1 cellular context compared by ENCODE assay signal in the genomic region with DNA sequence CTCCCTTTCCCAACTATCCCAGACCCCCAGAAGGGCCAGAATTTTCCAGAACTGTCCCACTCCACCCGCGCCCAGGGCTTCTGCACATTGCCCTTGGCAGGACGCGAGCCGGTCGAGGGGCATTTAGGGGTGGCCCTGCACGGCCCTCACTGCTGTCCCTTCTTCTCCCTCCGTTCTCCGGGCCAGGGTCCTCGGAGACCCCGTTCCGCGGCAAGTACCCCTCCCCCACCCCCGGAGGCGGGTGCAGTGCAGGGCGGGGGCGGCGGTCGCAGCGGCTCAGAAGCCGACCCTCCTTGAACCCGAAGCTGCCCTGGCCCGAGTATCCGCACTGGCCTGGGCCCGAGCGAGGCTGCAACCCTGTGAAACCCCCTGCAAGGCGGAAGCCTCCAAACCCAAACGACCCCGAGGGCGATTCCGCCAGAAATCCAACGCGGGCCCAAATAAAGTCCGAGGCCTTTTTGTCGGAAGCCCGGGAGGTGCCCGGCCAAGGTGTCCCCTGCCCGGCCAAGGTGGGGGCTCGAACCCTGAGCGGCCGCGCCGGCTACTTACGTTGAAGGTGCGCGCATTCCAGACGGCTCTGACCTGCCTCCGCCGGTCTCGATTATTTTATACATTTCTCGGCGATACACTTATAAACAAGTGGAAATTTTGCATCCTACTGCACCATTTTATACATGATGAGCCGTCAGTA.
TF ChIP-seq lines count a peak whose summit lies in the region.

No MANE protein-coding gene starts in this region.

TF ChIP-seq in WTC11, 78 proteins besides CTCF, POLR2A, EP300 and RAD21 (continued from another document):
- TF ChIP-seq, protein P1, sequence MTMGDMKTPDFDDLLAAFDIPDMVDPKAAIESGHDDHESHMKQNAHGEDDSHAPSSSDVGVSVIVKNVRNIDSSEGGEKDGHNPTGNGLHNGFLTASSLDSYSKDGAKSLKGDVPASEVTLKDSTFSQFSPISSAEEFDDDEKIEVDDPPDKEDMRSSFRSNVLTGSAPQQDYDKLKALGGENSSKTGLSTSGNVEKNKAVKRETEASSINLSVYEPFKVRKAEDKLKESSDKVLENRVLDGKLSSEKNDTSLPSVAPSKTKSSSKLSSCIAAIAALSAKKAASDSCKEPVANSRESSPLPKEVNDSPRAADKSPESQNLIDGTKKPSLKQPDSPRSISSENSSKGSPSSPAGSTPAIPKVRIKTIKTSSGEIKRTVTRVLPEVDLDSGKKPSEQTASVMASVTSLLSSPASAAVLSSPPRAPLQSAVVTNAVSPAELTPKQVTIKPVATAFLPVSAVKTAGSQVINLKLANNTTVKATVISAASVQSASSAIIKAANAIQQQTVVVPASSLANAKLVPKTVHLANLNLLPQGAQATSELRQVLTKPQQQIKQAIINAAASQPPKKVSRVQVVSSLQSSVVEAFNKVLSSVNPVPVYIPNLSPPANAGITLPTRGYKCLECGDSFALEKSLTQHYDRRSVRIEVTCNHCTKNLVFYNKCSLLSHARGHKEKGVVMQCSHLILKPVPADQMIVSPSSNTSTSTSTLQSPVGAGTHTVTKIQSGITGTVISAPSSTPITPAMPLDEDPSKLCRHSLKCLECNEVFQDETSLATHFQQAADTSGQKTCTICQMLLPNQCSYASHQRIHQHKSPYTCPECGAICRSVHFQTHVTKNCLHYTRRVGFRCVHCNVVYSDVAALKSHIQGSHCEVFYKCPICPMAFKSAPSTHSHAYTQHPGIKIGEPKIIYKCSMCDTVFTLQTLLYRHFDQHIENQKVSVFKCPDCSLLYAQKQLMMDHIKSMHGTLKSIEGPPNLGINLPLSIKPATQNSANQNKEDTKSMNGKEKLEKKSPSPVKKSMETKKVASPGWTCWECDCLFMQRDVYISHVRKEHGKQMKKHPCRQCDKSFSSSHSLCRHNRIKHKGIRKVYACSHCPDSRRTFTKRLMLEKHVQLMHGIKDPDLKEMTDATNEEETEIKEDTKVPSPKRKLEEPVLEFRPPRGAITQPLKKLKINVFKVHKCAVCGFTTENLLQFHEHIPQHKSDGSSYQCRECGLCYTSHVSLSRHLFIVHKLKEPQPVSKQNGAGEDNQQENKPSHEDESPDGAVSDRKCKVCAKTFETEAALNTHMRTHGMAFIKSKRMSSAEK (CRISPR knock-in tag; IDR thresholded peaks at IDR 0.05; ENCODE audit: borderline replicate concordance), result no peak
- TF ChIP-seq, protein P2, sequence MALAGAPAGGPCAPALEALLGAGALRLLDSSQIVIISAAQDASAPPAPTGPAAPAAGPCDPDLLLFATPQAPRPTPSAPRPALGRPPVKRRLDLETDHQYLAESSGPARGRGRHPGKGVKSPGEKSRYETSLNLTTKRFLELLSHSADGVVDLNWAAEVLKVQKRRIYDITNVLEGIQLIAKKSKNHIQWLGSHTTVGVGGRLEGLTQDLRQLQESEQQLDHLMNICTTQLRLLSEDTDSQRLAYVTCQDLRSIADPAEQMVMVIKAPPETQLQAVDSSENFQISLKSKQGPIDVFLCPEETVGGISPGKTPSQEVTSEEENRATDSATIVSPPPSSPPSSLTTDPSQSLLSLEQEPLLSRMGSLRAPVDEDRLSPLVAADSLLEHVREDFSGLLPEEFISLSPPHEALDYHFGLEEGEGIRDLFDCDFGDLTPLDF (CRISPR knock-in tag; IDR thresholded peaks at IDR 0.05), result no peak
- no peak for TF ChIP-seq FOXK1 (CRISPR knock-in tag; IDR thresholded peaks at IDR 0.05)
- TF ChIP-seq ZNF396 (CRISPR knock-in tag; IDR thresholded peaks at IDR 0.05; ENCODE audit: borderline replicate concordance), result no peak
- no peak for TF ChIP-seq CREB1 (CRISPR knock-in tag; IDR thresholded peaks at IDR 0.05)
- TF ChIP-seq, protein P3, sequence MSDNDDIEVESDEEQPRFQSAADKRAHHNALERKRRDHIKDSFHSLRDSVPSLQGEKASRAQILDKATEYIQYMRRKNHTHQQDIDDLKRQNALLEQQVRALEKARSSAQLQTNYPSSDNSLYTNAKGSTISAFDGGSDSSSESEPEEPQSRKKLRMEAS (CRISPR knock-in tag; IDR thresholded peaks at IDR 0.05), result no peak
- no peak for TF ChIP-seq NR2C2 (CRISPR knock-in tag; IDR thresholded peaks at IDR 0.05)
- TF ChIP-seq, protein P4, sequence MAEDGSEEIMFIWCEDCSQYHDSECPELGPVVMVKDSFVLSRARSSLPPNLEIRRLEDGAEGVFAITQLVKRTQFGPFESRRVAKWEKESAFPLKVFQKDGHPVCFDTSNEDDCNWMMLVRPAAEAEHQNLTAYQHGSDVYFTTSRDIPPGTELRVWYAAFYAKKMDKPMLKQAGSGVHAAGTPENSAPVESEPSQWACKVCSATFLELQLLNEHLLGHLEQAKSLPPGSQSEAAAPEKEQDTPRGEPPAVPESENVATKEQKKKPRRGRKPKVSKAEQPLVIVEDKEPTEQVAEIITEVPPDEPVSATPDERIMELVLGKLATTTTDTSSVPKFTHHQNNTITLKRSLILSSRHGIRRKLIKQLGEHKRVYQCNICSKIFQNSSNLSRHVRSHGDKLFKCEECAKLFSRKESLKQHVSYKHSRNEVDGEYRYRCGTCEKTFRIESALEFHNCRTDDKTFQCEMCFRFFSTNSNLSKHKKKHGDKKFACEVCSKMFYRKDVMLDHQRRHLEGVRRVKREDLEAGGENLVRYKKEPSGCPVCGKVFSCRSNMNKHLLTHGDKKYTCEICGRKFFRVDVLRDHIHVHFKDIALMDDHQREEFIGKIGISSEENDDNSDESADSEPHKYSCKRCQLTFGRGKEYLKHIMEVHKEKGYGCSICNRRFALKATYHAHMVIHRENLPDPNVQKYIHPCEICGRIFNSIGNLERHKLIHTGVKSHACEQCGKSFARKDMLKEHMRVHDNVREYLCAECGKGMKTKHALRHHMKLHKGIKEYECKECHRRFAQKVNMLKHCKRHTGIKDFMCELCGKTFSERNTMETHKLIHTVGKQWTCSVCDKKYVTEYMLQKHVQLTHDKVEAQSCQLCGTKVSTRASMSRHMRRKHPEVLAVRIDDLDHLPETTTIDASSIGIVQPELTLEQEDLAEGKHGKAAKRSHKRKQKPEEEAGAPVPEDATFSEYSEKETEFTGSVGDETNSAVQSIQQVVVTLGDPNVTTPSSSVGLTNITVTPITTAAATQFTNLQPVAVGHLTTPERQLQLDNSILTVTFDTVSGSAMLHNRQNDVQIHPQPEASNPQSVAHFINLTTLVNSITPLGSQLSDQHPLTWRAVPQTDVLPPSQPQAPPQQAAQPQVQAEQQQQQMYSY (CRISPR knock-in tag; IDR thresholded peaks at IDR 0.05), result no peak
